ENCODE assay signal across 30 cellular contexts in genomic region chr12:123963829-123964228, GRCh38.
"Had no signal": no experiment of that assay in that cellular context is flagged by ENCODE, and none has a peak within 500 bp of the region (broad histone marks: within the 10 kb centered on the region; RNA-seq: fewer than 3 reads in every experiment).

No MANE protein-coding gene starts in this region.

- H3K9me3 Mint-ChIP-seq: natural killer cell; nephron; neural progenitor cell; stimulated activated effector memory CD8-positive, alpha-beta T cell treated with anti-CD3 and anti-CD28 coated beads, Interleukin-12 subunit alpha, Interleukin-12 subunit beta, amount 100 ng/mL, for 72 hours; stimulated activated naive B cell treated with anti-CD40 and anti-IgM and Interleukin-4, amounts not matched to agents 10 μg/mL and 1 μg/mL and 100 μg/mL, for 72 hours; stimulated activated naive CD8-positive, alpha-beta T cell treated with anti-CD3 and anti-CD28 coated beads, Interleukin-15, Interleukin-2, amounts not matched to agents 100 ng/mL and 50 ng/mL, for 24 hours had no signal

- H3K4me3 ChIP-seq: neural progenitor cell, ovary, psoas muscle, right lobe of liver, sigmoid colon, smooth muscle cell, spleen, stomach, thoracic aorta, thyroid gland, tibial nerve, upper lobe of left lung, vagina had no signal

- H3K4me2 ChIP-seq: neural progenitor cell, smooth muscle cell had no signal

- H3K27ac ChIP-seq: neural progenitor cell, ovary, parathyroid adenoma, psoas muscle, right lobe of liver, sigmoid colon, spleen, stomach, thoracic aorta, thyroid gland, tibial nerve, upper lobe of left lung, vagina had no signal

- DNase-seq: natural killer cell; occipital lobe; ovary; posterior cingulate gyrus; psoas muscle; right cardiac atrium; right lobe of liver; sigmoid colon; spleen; stimulated activated CD4-positive, alpha-beta T cell treated with anti-CD3 and anti-CD28 coated beads, Interleukin-12 subunit alpha, Interleukin-12 subunit beta, amount 100 ng/mL, for 4 hours; stimulated activated CD4-positive, alpha-beta T cell treated with anti-CD3 and anti-CD28 coated beads, Interleukin-1b, Interleukin-23, amount 100 ng/mL, for 48 hours; stimulated activated CD4-positive, alpha-beta T cell treated with anti-CD3 and anti-CD28 coated beads, Interleukin-4, amount 100 ng/mL, for 1 hour; stimulated activated CD4-positive, alpha-beta T cell treated with anti-CD3 and anti-CD28 coated beads, Interleukin-4, amount 100 ng/mL, for 4 hours; stimulated activated naive B cell treated with anti-CD40 and anti-IgM and Interleukin-4, amounts not matched to agents 10 μg/mL and 1 μg/mL and 100 μg/mL, for 72 hours; stimulated activated naive CD4-positive, alpha-beta T cell treated with Interleukin-2 at 50 U/mL for 16 hours; stomach; thyroid gland; trophoblast cell; upper lobe of left lung had no signal

- H3K27me3 ChIP-seq: ovary, right lobe of liver, sigmoid colon, spleen, stomach, thyroid gland, tibial nerve, upper lobe of left lung, vagina had no signal

- H2AFZ ChIP-seq: neural progenitor cell, parathyroid adenoma had no signal

- H3K36me3 Mint-ChIP-seq: natural killer cell; stimulated activated effector memory CD8-positive, alpha-beta T cell treated with anti-CD3 and anti-CD28 coated beads, Interleukin-12 subunit alpha, Interleukin-12 subunit beta, amount 100 ng/mL, for 72 hours had no signal

- H3K9me3 ChIP-seq: ovary, psoas muscle, right lobe of liver, sigmoid colon, spleen, stomach, thoracic aorta, thyroid gland, tibial nerve, upper lobe of left lung, vagina had no signal

- FAIRE-seq: urothelium cell line had no signal

- H3K36me3 ChIP-seq: neural progenitor cell, ovary, right lobe of liver, sigmoid colon, stomach, thoracic aorta, thyroid gland, tibial nerve, vagina had no signal

- ATAC-seq: natural killer cell; psoas muscle; right cardiac atrium; stimulated activated effector memory CD8-positive, alpha-beta T cell treated with anti-CD3 and anti-CD28 coated beads, Interleukin-12 subunit alpha, Interleukin-12 subunit beta, amount 100 ng/mL, for 72 hours; stimulated activated naive B cell treated with anti-CD40 and anti-IgM and Interleukin-4, amounts not matched to agents 10 μg/mL and 1 μg/mL and 100 μg/mL, for 72 hours had no signal

- H3K4me1 ChIP-seq: spleen had no signal

- H3K27me3 Mint-ChIP-seq: progenitor cell of endocrine pancreas; stimulated activated naive B cell treated with anti-CD40 and anti-IgM and Interleukin-4, amounts not matched to agents 10 μg/mL and 1 μg/mL and 100 μg/mL, for 72 hours; stimulated activated naive CD8-positive, alpha-beta T cell treated with anti-CD3 and anti-CD28 coated beads, Interleukin-15, Interleukin-2, amounts not matched to agents 100 ng/mL and 50 ng/mL, for 24 hours had no signal

- H3K4me3 Mint-ChIP-seq: natural killer cell; nephron; neural progenitor cell; stimulated activated effector memory CD8-positive, alpha-beta T cell treated with anti-CD3 and anti-CD28 coated beads, Interleukin-12 subunit alpha, Interleukin-12 subunit beta, amount 100 ng/mL, for 72 hours; stimulated activated naive B cell treated with anti-CD40 and anti-IgM and Interleukin-4, amounts not matched to agents 10 μg/mL and 1 μg/mL and 100 μg/mL, for 72 hours; stimulated activated naive CD8-positive, alpha-beta T cell treated with anti-CD3 and anti-CD28 coated beads, Interleukin-15, Interleukin-2, amounts not matched to agents 100 ng/mL and 50 ng/mL, for 24 hours had no signal

- H3K9ac ChIP-seq: neural progenitor cell, parathyroid adenoma had no signal

- H3K27ac Mint-ChIP-seq: natural killer cell; nephron; progenitor cell of endocrine pancreas; stimulated activated effector memory CD8-positive, alpha-beta T cell treated with anti-CD3 and anti-CD28 coated beads, Interleukin-12 subunit alpha, Interleukin-12 subunit beta, amount 100 ng/mL, for 72 hours; stimulated activated naive B cell treated with anti-CD40 and anti-IgM and Interleukin-4, amounts not matched to agents 10 μg/mL and 1 μg/mL and 100 μg/mL, for 72 hours; stimulated activated naive CD8-positive, alpha-beta T cell treated with anti-CD3 and anti-CD28 coated beads, Interleukin-15, Interleukin-2, amounts not matched to agents 100 ng/mL and 50 ng/mL, for 24 hours had no signal
